ENCODE assay signal across 1 cellular context in genomic region chr11:77193167-77193566, GRCh38.
TF ChIP-seq lines count a peak whose summit lies in the region.

No MANE protein-coding gene starts in this region.

TF ChIP-seq in HEK293, 187 proteins besides CTCF, POLR2A, EP300 and RAD21 (continued from another document):
- TF ChIP-seq ZNF645 (tag by site-specific recombination; IDR thresholded peaks at IDR 0.05): 0 out of 2 replicates have a peak, but pooled peaks have one; percentile 4
- 0 out of 2 replicates have a peak, but pooled peaks have one; percentile 16 for TF ChIP-seq ZNF580 (tag by site-specific recombination; IDR thresholded peaks at IDR 0.05)
- no peak for TF ChIP-seq ZNF600 (tag by site-specific recombination; IDR thresholded peaks at IDR 0.05)
- no peak for TF ChIP-seq ZNF16 (tag by site-specific recombination; IDR thresholded peaks at IDR 0.05; ENCODE audit: low read depth)
- TF ChIP-seq ZNF239 (tag by site-specific recombination; IDR thresholded peaks at IDR 0.05): peak; percentile 34; the same call in 1 of the 2 replicates
- TF ChIP-seq ZNF148 (tag by site-specific recombination; IDR thresholded peaks at IDR 0.05; ENCODE audit: borderline replicate concordance): 0 out of 2 replicates have a peak, but pooled peaks have one; percentile 35
- TF ChIP-seq ZNF169 (tag by site-specific recombination; IDR thresholded peaks at IDR 0.05): 0 out of 2 replicates have a peak, but pooled peaks have one; percentile 55
- TF ChIP-seq ZNF692 (tag by site-specific recombination; IDR thresholded peaks at IDR 0.05): no peak
- peak; percentile 20; the same call in 1 of the 2 replicates for TF ChIP-seq ZNF488 (tag by site-specific recombination; IDR thresholded peaks at IDR 0.05)
